8 cellular contexts compared by ENCODE assay signal in the genomic region with DNA sequence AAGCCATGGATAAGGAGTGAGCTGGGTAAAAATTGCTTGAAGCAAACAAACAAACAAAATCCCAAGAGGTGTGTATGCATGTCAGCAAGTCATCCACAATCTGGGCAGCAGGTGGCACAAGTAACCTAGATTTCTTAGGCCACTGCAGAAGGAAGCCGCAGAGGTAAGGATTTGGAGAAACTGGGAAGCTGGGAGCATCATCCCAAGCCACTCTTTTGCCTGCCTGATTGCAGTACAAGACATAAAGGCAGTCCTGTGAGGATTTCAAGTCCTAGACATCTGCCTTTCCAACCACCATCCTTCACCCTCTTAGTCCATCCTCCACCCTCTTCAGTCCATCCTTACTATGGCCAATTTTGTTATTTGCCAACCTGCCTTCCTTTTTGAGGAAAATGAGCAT.
A peak's percentile ranks its signal among the peaks of the same experiment; 100 is the strongest.
DNase-seq lines count a peak whose midpoint lies in the region; ATAC-seq, FAIRE-seq and TF ChIP-seq lines count a peak whose summit lies in the region.

No MANE protein-coding gene starts in this region.

- H3K79me2 ChIP-seq in H1 (ENCODE audit: control insufficient read depth in 1 of 2, insufficient read depth in 2 of 2, low read length in 2 of 2): no peaks in the 10 kb centered on the region

- CTCF ChIA-PET in H1 (lab: Charles Lee; ENCODE audit: partially characterized antibody): interaction anchor here (0.6 to 10.7 kb wide), 51 partner anchors 14 to 1043 kb away, joined by 3 to 98 read pairs (median 4); no protein-coding TSS in a partner anchor

- no peak overlapping the region for H4K8ac ChIP-seq in H1 (ENCODE audit: extremely low read depth, insufficient read depth, low read length)

- H3K36me3 ChIP-seq in SJCRH30: no peaks in the 10 kb centered on the region
- H3K36me3 ChIP-seq in H1 (ENCODE audit: control insufficient read depth in 2 of 4, insufficient read depth in 4 of 4, low read length in 3 of 4): no peaks in the 10 kb centered on the region

- TF ChIP-seq EP300 in H1 (IDR thresholded peaks at IDR 0.05; ENCODE audit: borderline replicate concordance in 1 of 2, low read depth in 2 of 2, low read length in 2 of 2): no peak

- H3K4me2 ChIP-seq in H1 (ENCODE audit: insufficient read depth in 1 of 2, low read depth in 2 of 2, low read length in 2 of 2): no peak overlapping the region

- no peak overlapping the region for H2BK5ac ChIP-seq in H1 (ENCODE audit: low read depth, low read length)

- H4K91ac ChIP-seq in H1 (replicated peaks; ENCODE audit: insufficient read length, low read length): no peak overlapping the region

- no peak overlapping the region for H4K5ac ChIP-seq in H1 (ENCODE audit: insufficient read length, low read depth, low read length)

- H3K23ac ChIP-seq in H1 (ENCODE audit: insufficient read length): no peak overlapping the region

- H3K23me2 ChIP-seq in H1 (ENCODE audit: low read depth, low read length): no peaks in the 10 kb centered on the region; the same call in 1 of the 2 replicates

- H2BK15ac ChIP-seq in H1 (ENCODE audit: low read length): no peak overlapping the region

- H3K27me3 ChIP-seq in SJCRH30: no peaks in the 10 kb centered on the region
- H3K27me3 ChIP-seq in H1 (replicated peaks in 1 of 4; ENCODE audit: control insufficient read depth in 3 of 4, extremely low read depth in 1 of 4, insufficient read depth in 3 of 4, low read length in 3 of 4): peaks cover 0 to 1% (median 0%) of the 10 kb centered on the region in 4 experiments; a peak in 1 of 7 replicates

- no peak overlapping the region for H3K4ac ChIP-seq in H1 (replicated peaks; ENCODE audit: insufficient read length, low read depth, low read length)

- TF ChIP-seq CTCF in H1 (IDR thresholded peaks at IDR 0.05; ENCODE audit: control extremely low read depth in 1 of 3, insufficient read depth in 1 of 3, low read depth in 1 of 3, low read length in 3 of 3): peak; percentile 29 to 91 (median 87)
- no peak for TF ChIP-seq CTCF in omental fat pad (IDR thresholded peaks at IDR 0.05)

- WGBS in H1 (ENCODE audit: extremely low coverage in 1 of 2, insufficient coverage in 1 of 2, insufficient read length in 1 of 2, insufficient replicate concordance in 2 of 2, low coverage in 1 of 2, low lambda C conversion rate in 2 of 2, missing lambda C conversion rate in 1 of 2), 2 experiments: 23% methylated on average over 1 of the region's 1 CpG; no CpG with 5 or more reads in 1 of the 2 experiments

- ATAC-seq in omental fat pad (ENCODE audit: low FRiP score): no peak

- H3K4me3 ChIP-seq in SJCRH30 (no peak overlapping the region), H1 (ENCODE audit: extremely low read depth in 1 of 4, insufficient read depth in 2 of 4, low read depth in 3 of 4, low read length in 4 of 4) (no peak overlapping the region)

- TF ChIP-seq POLR2A in H1 (IDR thresholded peaks at IDR 0.05; ENCODE audit: control extremely low read depth in 1 of 2, low read depth in 2 of 2, low read length in 2 of 2): no peak

- peak; percentile 8 for DNase-seq in SIG-M5 treated with dmso at 0.1 percent for 504 hours (lab: John Stamatoyannopoulos, UW; ENCODE audit: unreplicated experiment)
- DNase-seq in SIG-M5 (lab: John Stamatoyannopoulos, UW): no peak
- DNase-seq in M059J (ENCODE audit: low read depth): peak; percentile 84
- peak; percentile 55 to 72 for DNase-seq in SJCRH30
- DNase-seq in H1 (ENCODE audit: low read depth in 1 of 2, low spot score in 2 of 2): peak; percentile 53 to 67
- DNase-seq in middle frontal gyrus (ENCODE audit: extremely low spot score, low spot score): peak; percentile 53
- DNase-seq in effector CD8-positive, alpha-beta T cell (lab: John Stamatoyannopoulos, UW): no peak
- no peak for DNase-seq in omental fat pad (ENCODE audit: low spot score)

- no peak overlapping the region for H3K18ac ChIP-seq in H1 (ENCODE audit: extremely low read depth, low read length)

- H2BK20ac ChIP-seq in H1 (ENCODE audit: low read length): no peak overlapping the region

- H3K27ac ChIP-seq in SJCRH30 (no peak overlapping the region), H1 (ENCODE audit: low read depth, low read length) (no peak overlapping the region)

- no peak overlapping the region for H3K14ac ChIP-seq in H1 (ENCODE audit: insufficient read length)

- H4K20me1 ChIP-seq in H1 (replicated peaks in 1 of 2; ENCODE audit: control insufficient read depth in 1 of 2, insufficient read depth in 2 of 2, low read length in 2 of 2): no peaks in the 10 kb centered on the region

- no peak overlapping the region for H2AK5ac ChIP-seq in H1 (ENCODE audit: low read depth, low read length)

- H3K79me1 ChIP-seq in H1 (ENCODE audit: low read depth, low read length): no peaks in the 10 kb centered on the region

- POLR2A ChIA-PET in H1 (lab: Charles Lee; ENCODE audit: partially characterized antibody): interaction anchor here (0.8 to 1.3 kb wide), 2 partner anchors 134 to 148 kb away, joined by 3 to 4 read pairs; no protein-coding TSS in a partner anchor

- no peak overlapping the region for H2BK120ac ChIP-seq in H1 (replicated peaks; ENCODE audit: low read depth, low read length)

- no peak overlapping the region for H3K9ac ChIP-seq in H1 (replicated peaks in 1 of 4; ENCODE audit: extremely low read depth in 1 of 4, low read depth in 3 of 4, low read length in 3 of 4)

- H2AFZ ChIP-seq in H1 (ENCODE audit: low read length): peak overlapping the region; percentile 82

- FAIRE-seq in H1 (lab: Jason Lieb, UNC): peak; percentile 92

- no peak overlapping the region for H3K56ac ChIP-seq in H1 (replicated peaks; ENCODE audit: insufficient read length, low read depth, low read length)

- no peaks in the 10 kb centered on the region for H3K9me3 ChIP-seq in SJCRH30 (replicated peaks)
- H3K9me3 ChIP-seq in H1 (ENCODE audit: insufficient read depth in 2 of 2, low read depth in 1 of 2, low read length in 1 of 2): no peaks in the 10 kb centered on the region

- H3K4me1 ChIP-seq in SJCRH30 (peaks cover 7% of the 10 kb centered on the region), H1 (replicated peaks in 1 of 4; ENCODE audit: control insufficient read depth in 3 of 4, insufficient read depth in 4 of 4, low read length in 3 of 4) (peaks cover 2 to 10% (median 6%) of the 10 kb centered on the region in 4 experiments; a peak in 6 of 7 replicates)

- H2BK12ac ChIP-seq in H1 (ENCODE audit: low read depth, low read length): 0 out of 2 replicates have a peak overlapping the region, but pooled peaks have one; percentile 56

- peak; percentile 93 to 97 for TF ChIP-seq RAD21 in H1 (IDR thresholded peaks at IDR 0.05 in 1 of 2, conservative IDR thresholded peaks at IDR 0.05 in 1 of 2; ENCODE audit: low read depth in 2 of 2, low read length in 2 of 2)

TF ChIP-seq in H1, 55 proteins besides CTCF, POLR2A, EP300 and RAD21:
- TF ChIP-seq CBX5 (IDR thresholded peaks at IDR 0.05; ENCODE audit: low read depth, low read length): no peak
- TF ChIP-seq, protein P1, sequence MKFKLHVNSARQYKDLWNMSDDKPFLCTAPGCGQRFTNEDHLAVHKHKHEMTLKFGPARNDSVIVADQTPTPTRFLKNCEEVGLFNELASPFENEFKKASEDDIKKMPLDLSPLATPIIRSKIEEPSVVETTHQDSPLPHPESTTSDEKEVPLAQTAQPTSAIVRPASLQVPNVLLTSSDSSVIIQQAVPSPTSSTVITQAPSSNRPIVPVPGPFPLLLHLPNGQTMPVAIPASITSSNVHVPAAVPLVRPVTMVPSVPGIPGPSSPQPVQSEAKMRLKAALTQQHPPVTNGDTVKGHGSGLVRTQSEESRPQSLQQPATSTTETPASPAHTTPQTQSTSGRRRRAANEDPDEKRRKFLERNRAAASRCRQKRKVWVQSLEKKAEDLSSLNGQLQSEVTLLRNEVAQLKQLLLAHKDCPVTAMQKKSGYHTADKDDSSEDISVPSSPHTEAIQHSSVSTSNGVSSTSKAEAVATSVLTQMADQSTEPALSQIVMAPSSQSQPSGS (IDR thresholded peaks at IDR 0.05; ENCODE audit: low read length): no peak
- no peak for TF ChIP-seq SP1 (IDR thresholded peaks at IDR 0.05; ENCODE audit: low read depth, low read length)
- no peak for TF ChIP-seq CTBP2 (IDR thresholded peaks at IDR 0.05; ENCODE audit: borderline replicate concordance, insufficient read depth, insufficient read length, low read length)
- TF ChIP-seq ZNF274 (IDR thresholded peaks at IDR 0.05; ENCODE audit: borderline replicate concordance, extremely low read depth, low read length): no peak
- TF ChIP-seq NANOG (IDR thresholded peaks at IDR 0.05; ENCODE audit: insufficient read depth, low read depth, low read length, poor library complexity, severe bottlenecking): no peak

Comparison
In these comparisons a context has a peak if more than half of its experiments do, and no peak if none do; other contexts are left out.
1. DNase-seq: peak in SIG-M5 treated with dmso at 0.1 percent for 504 hours (single experiment), M059J (single experiment), SJCRH30 (2 of 2), H1 (2 of 2) and middle frontal gyrus (single experiment); none in SIG-M5 (single experiment), effector CD8-positive, alpha-beta T cell (single experiment) and omental fat pad (single experiment).
2. CTCF ChIP-seq: peak in H1 (3 of 3); none in omental fat pad (0 of 3).